ENCODE assay signal across 14 cellular contexts in genomic region chr5:135740475-135740874, GRCh38.
"Had no signal": no experiment of that assay in that cellular context is flagged by ENCODE, and none has a peak within 500 bp of the region (broad histone marks: within the 10 kb centered on the region; RNA-seq: fewer than 3 reads in every experiment).

No MANE protein-coding gene starts in this region.

- DNase-seq: activated effector memory CD4-positive, alpha-beta T cell treated with Interleukin-2 at 50 U/mL for 16 hours; activated T-cell treated with anti-CD3 and anti-CD28 coated beads, Interleukin-2, amount 50 U/mL, for 24 hours; amniotic stem cell; cerebellar nuclear complex; esophagus squamous epithelium; foreskin fibroblast; left ventricle myocardium inferior; mesendoderm; pancreas; stimulated activated CD4-positive, alpha-beta T cell treated with anti-CD3 and anti-CD28 coated beads, Interleukin-4, amount 100 ng/mL, for 4 hours; stimulated activated naive CD8-positive, alpha-beta T cell treated with anti-CD3 and anti-CD28 coated beads, Interleukin-15, amount 100 ng/mL, for 72 hours; T-helper 2 cell had no signal

- H3K27me3 ChIP-seq: esophagus squamous epithelium, pancreas, tibial nerve had no signal

- H3K27ac ChIP-seq: esophagus squamous epithelium, left ventricle myocardium inferior, pancreas, tibial nerve had no signal

- H3K36me3 ChIP-seq: esophagus squamous epithelium, left ventricle myocardium inferior, pancreas, tibial nerve had no signal

- H3K4me3 ChIP-seq: esophagus squamous epithelium, left ventricle myocardium inferior, pancreas, tibial nerve had no signal

- H3K9me3 ChIP-seq: pancreas had no signal

- H3K4me1 ChIP-seq: esophagus squamous epithelium, pancreas, tibial nerve had no signal

- ATAC-seq: activated CD4-positive, CD25-positive, alpha-beta regulatory T cell treated with anti-CD3 and anti-CD28 coated beads, Interleukin-2, amount 50 U/mL, for 24 hours; pancreas; stimulated activated naive CD8-positive, alpha-beta T cell treated with anti-CD3 and anti-CD28 coated beads, Interleukin-15, amount 100 ng/mL, for 72 hours had no signal
